In genomic region chr10:47161465-47161864, GRCh38 we compare ENCODE assay signal across 17 cellular contexts.
DNase-seq lines count a peak whose midpoint lies in the region; ATAC-seq and TF ChIP-seq lines count a peak whose summit lies in the region.
"Had no signal": no experiment of that assay in that cellular context is flagged by ENCODE, and none has a peak within 500 bp of the region (broad histone marks: within the 10 kb centered on the region; RNA-seq: fewer than 3 reads in every experiment).

No MANE protein-coding gene starts in this region.

- H3K36me3 ChIP-seq in BLaER1 treated with 17β-estradiol and CSF1 and Interleukin-3, amounts not matched to agents 10 nM and 100 nM = no peaks in the 10 kb centered on the region

- peaks cover 13 to 48% (median 29%) of the 10 kb centered on the region in 10 experiments for H3K4me1 ChIP-seq in BLaER1 treated with 17β-estradiol and CSF1 and Interleukin-3, amounts not matched to agents 10 nM and 100 nM
- H3K4me1 ChIP-seq: A549 had no signal

- intact Hi-C loops in activated CD4-positive, alpha-beta T cell treated with anti-CD3 and anti-CD28 coated beads for 36 hours (cut with DNase I, micrococcal nuclease) = loop anchor here in 1 of 2 experiments (2.0 to 5.0 kb wide), 2 partner anchors 19 to 114 kb away; no protein-coding TSS in a partner anchor
- intact Hi-C loops in activated CD8-positive, alpha-beta T cell treated with anti-CD3 and anti-CD28 coated beads for 36 hours (cut with micrococcal nuclease) = no loop called here

- no peaks in the 10 kb centered on the region for H4K20me1 ChIP-seq in BLaER1 treated with 17β-estradiol and CSF1 and Interleukin-3, amounts not matched to agents 10 nM and 100 nM

- H3K27me3 ChIP-seq in BLaER1 treated with 17β-estradiol and CSF1 and Interleukin-3, amounts not matched to agents 10 nM and 100 nM = 0 out of 22 replicates have a peak, but pooled peaks cover 0 to 5% (median 0%) of the 10 kb centered on the region in 11 experiments

- H3K27ac ChIP-seq in BLaER1 treated with 17β-estradiol and CSF1 and Interleukin-3, amounts not matched to agents 10 nM and 100 nM = peak overlapping the region in 3 of 11 experiments; percentile 51 to 75 (median 55); a peak in 5 of 22 replicates
- H3K27ac ChIP-seq: 22Rv1, A549 had no signal

- peak; percentile 58 for ATAC-seq in activated CD4-positive, alpha-beta T cell treated with anti-CD3 and anti-CD28 coated beads for 36 hours
- ATAC-seq in activated T-helper 17 cell treated with anti-CD3 and anti-CD28 coated beads, Interleukin-2, amount 50 U/mL, for 72 hours (replicated peaks) = peak; percentile 61
- peak; percentile 71 for ATAC-seq in stimulated activated effector memory CD8-positive, alpha-beta T cell treated with anti-CD3 and anti-CD28 coated beads, Interleukin-12 subunit alpha, Interleukin-12 subunit beta, amount 100 ng/mL, for 72 hours
- no peak for ATAC-seq in activated CD8-positive, alpha-beta T cell treated with anti-CD3 and anti-CD28 coated beads for 36 hours
- ATAC-seq: A549; CD8-positive, alpha-beta T cell; HepG2 had no signal

- no peak overlapping the region for H3K4me3 ChIP-seq in BLaER1 treated with 17β-estradiol and CSF1 and Interleukin-3, amounts not matched to agents 10 nM and 100 nM
- H3K4me3 ChIP-seq: A549 had no signal

- peaks cover under 1% of the 10 kb centered on the region for H3K36me3 Mint-ChIP-seq in activated CD4-positive, alpha-beta T cell treated with anti-CD3 and anti-CD28 coated beads for 36 hours (ENCODE audit: low read depth)
- H3K36me3 Mint-ChIP-seq in activated T-helper 17 cell treated with anti-CD3 and anti-CD28 coated beads, Interleukin-2, amount 50 U/mL, for 72 hours (ENCODE audit: low read depth) = no peaks in the 10 kb centered on the region
- no peaks in the 10 kb centered on the region for H3K36me3 Mint-ChIP-seq in stimulated activated effector memory CD8-positive, alpha-beta T cell treated with anti-CD3 and anti-CD28 coated beads, Interleukin-12 subunit alpha, Interleukin-12 subunit beta, amount 100 ng/mL, for 72 hours
- H3K36me3 Mint-ChIP-seq in activated CD8-positive, alpha-beta T cell treated with anti-CD3 and anti-CD28 coated beads for 36 hours (ENCODE audit: low read depth) = peaks cover 6% of the 10 kb centered on the region
- H3K36me3 Mint-ChIP-seq: CD8-positive, alpha-beta T cell had no signal

- no peak overlapping the region for H3K9ac ChIP-seq in BLaER1 treated with 17β-estradiol and CSF1 and Interleukin-3, amounts not matched to agents 10 nM and 100 nM

- peak overlapping the region in 7 of 11 experiments; percentile 22 to 77 (median 70); a peak in 10 of 22 replicates for H3K4me2 ChIP-seq in BLaER1 treated with 17β-estradiol and CSF1 and Interleukin-3, amounts not matched to agents 10 nM and 100 nM
- H3K4me2 ChIP-seq: A549 had no signal

- no peak for TF ChIP-seq CTCF in activated CD8-positive, alpha-beta T cell treated with anti-CD3 and anti-CD28 coated beads for 36 hours (IDR thresholded peaks at IDR 0.05)

- POLR2A ChIA-PET in activated CD4-positive, alpha-beta T cell treated with anti-CD3 and anti-CD28 coated beads for 36 hours (lab: Charles Lee) = no interaction called here
- POLR2A ChIA-PET in activated CD8-positive, alpha-beta T cell treated with anti-CD3 and anti-CD28 coated beads for 36 hours (lab: Charles Lee) = no interaction called here

- CTCF ChIA-PET in activated CD4-positive, alpha-beta T cell treated with anti-CD3 and anti-CD28 coated beads for 36 hours (lab: Charles Lee) = interaction anchor here (0.7 to 1.0 kb wide), 2 partner anchors 34 to 114 kb away, joined by 3 read pairs; no protein-coding TSS in a partner anchor
- CTCF ChIA-PET in activated CD8-positive, alpha-beta T cell treated with anti-CD3 and anti-CD28 coated beads for 36 hours (lab: Charles Lee) = interaction anchor here (1.5 to 2.1 kb wide), 2 partner anchors 9 to 113 kb away, joined by 4 to 9 read pairs; no protein-coding TSS in a partner anchor

- H3K9me3 Mint-ChIP-seq in activated CD4-positive, alpha-beta T cell treated with anti-CD3 and anti-CD28 coated beads for 36 hours (ENCODE audit: low read depth) = peaks cover 3% of the 10 kb centered on the region
- no peaks in the 10 kb centered on the region for H3K9me3 Mint-ChIP-seq in activated T-helper 17 cell treated with anti-CD3 and anti-CD28 coated beads, Interleukin-2, amount 50 U/mL, for 72 hours
- peaks cover 2% of the 10 kb centered on the region for H3K9me3 Mint-ChIP-seq in stimulated activated effector memory CD8-positive, alpha-beta T cell treated with anti-CD3 and anti-CD28 coated beads, Interleukin-12 subunit alpha, Interleukin-12 subunit beta, amount 100 ng/mL, for 72 hours
- peaks cover 2% of the 10 kb centered on the region for H3K9me3 Mint-ChIP-seq in activated CD8-positive, alpha-beta T cell treated with anti-CD3 and anti-CD28 coated beads for 36 hours
- H3K9me3 Mint-ChIP-seq: CD8-positive, alpha-beta T cell had no signal

- peaks cover 31% of the 10 kb centered on the region for H3K4me1 Mint-ChIP-seq in activated CD4-positive, alpha-beta T cell treated with anti-CD3 and anti-CD28 coated beads for 36 hours
- H3K4me1 Mint-ChIP-seq in activated T-helper 17 cell treated with anti-CD3 and anti-CD28 coated beads, Interleukin-2, amount 50 U/mL, for 72 hours = peaks cover 5% of the 10 kb centered on the region
- peaks cover 6% of the 10 kb centered on the region for H3K4me1 Mint-ChIP-seq in stimulated activated effector memory CD8-positive, alpha-beta T cell treated with anti-CD3 and anti-CD28 coated beads, Interleukin-12 subunit alpha, Interleukin-12 subunit beta, amount 100 ng/mL, for 72 hours
- H3K4me1 Mint-ChIP-seq in activated CD8-positive, alpha-beta T cell treated with anti-CD3 and anti-CD28 coated beads for 36 hours (ENCODE audit: low read depth) = peaks cover 24% of the 10 kb centered on the region
- H3K4me1 Mint-ChIP-seq: H9 had no signal

- H3K9me3 ChIP-seq in BLaER1 treated with 17β-estradiol and CSF1 and Interleukin-3, amounts not matched to agents 10 nM and 100 nM (replicated peaks in 1 of 11) = peaks cover under 1 to 6% (median 4%) of the 10 kb centered on the region in 11 experiments; a peak in 17 of 22 replicates

- H3K27ac Mint-ChIP-seq in activated CD4-positive, alpha-beta T cell treated with anti-CD3 and anti-CD28 coated beads for 36 hours = no peak overlapping the region
- H3K27ac Mint-ChIP-seq in activated T-helper 17 cell treated with anti-CD3 and anti-CD28 coated beads, Interleukin-2, amount 50 U/mL, for 72 hours = no peak overlapping the region
- no peak overlapping the region for H3K27ac Mint-ChIP-seq in stimulated activated effector memory CD8-positive, alpha-beta T cell treated with anti-CD3 and anti-CD28 coated beads, Interleukin-12 subunit alpha, Interleukin-12 subunit beta, amount 100 ng/mL, for 72 hours
- no peak overlapping the region for H3K27ac Mint-ChIP-seq in activated CD8-positive, alpha-beta T cell treated with anti-CD3 and anti-CD28 coated beads for 36 hours
- H3K27ac Mint-ChIP-seq: CD8-positive, alpha-beta T cell; H9 had no signal

- H3K27me3 Mint-ChIP-seq in activated CD4-positive, alpha-beta T cell treated with anti-CD3 and anti-CD28 coated beads for 36 hours = peaks cover 2% of the 10 kb centered on the region
- H3K27me3 Mint-ChIP-seq in activated T-helper 17 cell treated with anti-CD3 and anti-CD28 coated beads, Interleukin-2, amount 50 U/mL, for 72 hours = peaks cover 12% of the 10 kb centered on the region
- H3K27me3 Mint-ChIP-seq in activated CD8-positive, alpha-beta T cell treated with anti-CD3 and anti-CD28 coated beads for 36 hours = no peaks in the 10 kb centered on the region

- H3K4me3 Mint-ChIP-seq in activated CD4-positive, alpha-beta T cell treated with anti-CD3 and anti-CD28 coated beads for 36 hours = no peak overlapping the region
- H3K4me3 Mint-ChIP-seq in activated T-helper 17 cell treated with anti-CD3 and anti-CD28 coated beads, Interleukin-2, amount 50 U/mL, for 72 hours = no peak overlapping the region
- H3K4me3 Mint-ChIP-seq in stimulated activated effector memory CD8-positive, alpha-beta T cell treated with anti-CD3 and anti-CD28 coated beads, Interleukin-12 subunit alpha, Interleukin-12 subunit beta, amount 100 ng/mL, for 72 hours = no peak overlapping the region
- no peak overlapping the region for H3K4me3 Mint-ChIP-seq in activated CD8-positive, alpha-beta T cell treated with anti-CD3 and anti-CD28 coated beads for 36 hours
- H3K4me3 Mint-ChIP-seq: CD8-positive, alpha-beta T cell; H9 had no signal

- DNase-seq in activated CD4-positive, alpha-beta T cell treated with anti-CD3 and anti-CD28 coated beads for 36 hours = no peak
- no peak for DNase-seq in activated CD4-positive, alpha-beta T cell treated with anti-CD3 and anti-CD28 coated beads, Interleukin-2, amount 50 U/mL, for 1 hour
- peak in 1 of 2 donors; percentile 23 for DNase-seq in stimulated activated effector memory CD8-positive, alpha-beta T cell treated with anti-CD3 and anti-CD28 coated beads, Interleukin-12 subunit alpha, Interleukin-12 subunit beta, amount 100 ng/mL, for 72 hours (ENCODE audit: low spot score in 2 of 2)
- no peak for DNase-seq in cortex of kidney (lab: John Stamatoyannopoulos, UW)
- no peak for DNase-seq in activated CD8-positive, alpha-beta T cell treated with anti-CD3 and anti-CD28 coated beads for 36 hours
- DNase-seq: AML-193; Calu3; CD8-positive, alpha-beta T cell; DMS79 treated with DMSO at 0.1 percent for 48 hours; GF-D8; GOT3; H9 had no signal
